37 cellular contexts compared by ENCODE assay signal in the genomic region with DNA sequence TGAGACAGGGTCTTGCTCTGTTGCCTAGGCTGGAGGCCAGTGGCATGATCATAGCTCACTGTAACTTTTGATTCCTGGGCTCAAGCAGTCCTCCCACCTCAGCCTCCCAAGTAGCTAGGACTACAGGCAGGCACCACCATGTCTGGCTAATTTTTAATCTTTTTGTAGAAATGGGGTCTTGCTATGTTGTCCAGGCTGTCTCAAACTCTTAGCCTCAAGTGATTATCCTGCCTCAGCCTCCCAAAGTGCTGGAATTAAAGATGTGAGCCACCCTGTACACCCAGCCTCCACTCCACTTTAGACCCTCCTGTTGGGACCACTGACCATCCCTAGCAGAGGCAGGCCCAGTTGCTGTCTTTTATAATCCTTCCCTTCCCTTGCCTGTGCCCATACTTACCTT.
"Had no signal": no experiment of that assay in that cellular context is flagged by ENCODE, and none has a peak within 500 bp of the region (broad histone marks: within the 10 kb centered on the region; RNA-seq: fewer than 3 reads in every experiment).

No MANE protein-coding gene starts in this region.

- H3K4me1 Mint-ChIP-seq: central memory CD8-positive, alpha-beta T cell had no signal

- H3K4me3 ChIP-seq: cardiac muscle cell, Peyer's patch, SJSA1 had no signal

- H3K36me3 ChIP-seq: cardiac muscle cell, Peyer's patch, SJSA1 had no signal

- H3K9me2 ChIP-seq: SK-N-SH had no signal

- H3K27ac Mint-ChIP-seq: activated CD4-positive, alpha-beta T cell treated with anti-CD3 and anti-CD28 coated beads for 36 hours; activated CD4-positive, alpha-beta T cell treated with anti-CD3 and anti-CD28 coated beads, Interleukin-2, amount 10 ng/mL, durations not matched to agents 7 days and 5 days; activated CD8-positive, alpha-beta T cell treated with anti-CD3 and anti-CD28 coated beads, Interleukin-2, amount 10 ng/mL, durations not matched to agents 7 days and 5 days; activated naive CD8-positive, alpha-beta T cell; activated naive CD8-positive, alpha-beta T cell treated with anti-CD3 and anti-CD28 coated beads, Interleukin-2, amount 50 U/mL, for 24 hours; activated T-cell treated with anti-CD3 and anti-CD28 coated beads, Interleukin-2, amount 50 U/mL, for 24 hours; activated T-helper 2 cell treated with anti-CD3 and anti-CD28 coated beads, Interferon-gamma antibody, Interleukin-2, Interleukin-4, amounts not matched to agents 10 μg/mL and 5 μg/mL and 100 μg/mL, durations not matched to agents 14 hours and 24 hours and 36 hours; T-helper 1 cell treated with Interleukin-12 subunit alpha and Interleukin-12 subunit beta and Interleukin-4 antibody, amounts not matched to agents 30 μg/mL and 1 μg/mL, for 36 hours; T-helper 2 cell treated with Interferon-gamma antibody and Interleukin-4, amounts not matched to agents 5 μg/mL and 100 μg/mL, for 36 hours; WTC11 had no signal

- H3K9me3 Mint-ChIP-seq: activated CD4-positive, alpha-beta T cell treated with anti-CD3 and anti-CD28 coated beads, Interleukin-2, amount 10 ng/mL, durations not matched to agents 7 days and 5 days; activated naive CD8-positive, alpha-beta T cell treated with anti-CD3 and anti-CD28 coated beads, Interleukin-2, amount 50 U/mL, for 24 hours; activated T-cell treated with anti-CD3 and anti-CD28 coated beads, Interleukin-2, amount 50 U/mL, for 24 hours; activated T-helper 2 cell treated with anti-CD3 and anti-CD28 coated beads, Interferon-gamma antibody, Interleukin-2, Interleukin-4, amounts not matched to agents 10 μg/mL and 5 μg/mL and 100 μg/mL, durations not matched to agents 14 hours and 24 hours and 36 hours; central memory CD8-positive, alpha-beta T cell; T-helper 1 cell treated with Interleukin-12 subunit alpha and Interleukin-12 subunit beta and Interleukin-4 antibody, amounts not matched to agents 30 μg/mL and 1 μg/mL, for 36 hours; T-helper 2 cell treated with Interferon-gamma antibody and Interleukin-4, amounts not matched to agents 5 μg/mL and 100 μg/mL, for 36 hours; WTC11 had no signal

- H3K4me1 ChIP-seq: SJSA1 had no signal

- H3K9ac ChIP-seq: SK-N-SH had no signal

- H3K4me2 ChIP-seq: SK-N-SH had no signal

- H3K27me3 Mint-ChIP-seq: activated CD4-positive, alpha-beta T cell treated with anti-CD3 and anti-CD28 coated beads for 36 hours; activated naive CD8-positive, alpha-beta T cell; activated T-cell treated with anti-CD3 and anti-CD28 coated beads, Interleukin-2, amount 50 U/mL, for 24 hours; central memory CD8-positive, alpha-beta T cell had no signal

- DNase-seq: activated CD4-positive, alpha-beta T cell treated with anti-CD3 and anti-CD28 coated beads for 36 hours; activated CD4-positive, alpha-beta T cell treated with anti-CD3 and anti-CD28 coated beads, Interleukin-2, amount 10 ng/mL, durations not matched to agents 7 days and 5 days; activated CD4-positive, alpha-beta T cell treated with anti-CD3 and anti-CD28 coated beads, Interleukin-2, amount 50 U/mL, for 48 hours; activated CD8-positive, alpha-beta T cell treated with anti-CD3 and anti-CD28 coated beads, Interleukin-2, amount 10 ng/mL, durations not matched to agents 7 days and 5 days; activated gamma-delta T cell; activated naive CD4-positive, alpha-beta T cell treated with Interleukin-2 at 50 U/mL for 16 hours; activated naive CD8-positive, alpha-beta T cell treated with anti-CD3 and anti-CD28 coated beads, Interleukin-2, amount 50 U/mL, for 24 hours; activated T-cell treated with anti-CD3 and anti-CD28 coated beads, Interleukin-2, amount 50 U/mL, for 24 hours; anterior cingulate cortex; Kasumi-1; MM.1S; MV-4-11; NCI-H1092; NCI-H146; NCI-H187; NCI-H2029 treated with DMSO at 0.1 percent for 48 hours; NCI-H2107; NCI-H2171; NCI-H510A; NCI-H526; NCI-H748 treated with DMSO at 0.1 percent for 48 hours; NK-92 treated with Interleukin-12 subunit alpha and Interleukin-12 subunit beta, amount 100 ng/mL, for 24 hours; PC-3; Peyer's patch; RPMI8226; SHP77 treated with DMSO at 0.1 percent for 48 hours; SK-N-SH had no signal

- H3K27me3 ChIP-seq: cardiac muscle cell, Peyer's patch, SJSA1 had no signal

- FAIRE-seq: TTC549 had no signal

- H3K27ac ChIP-seq: cardiac muscle cell, SJSA1 had no signal

- ATAC-seq: activated CD4-positive, alpha-beta T cell treated with anti-CD3 and anti-CD28 coated beads for 36 hours; activated CD4-positive, CD25-positive, alpha-beta regulatory T cell treated with anti-CD3 and anti-CD28 coated beads, Interleukin-2, amount 50 U/mL, for 24 hours; activated CD8-positive, alpha-beta T cell treated with anti-CD3 and anti-CD28 coated beads, Interleukin-2, amount 10 ng/mL, durations not matched to agents 7 days and 5 days; activated naive CD8-positive, alpha-beta T cell treated with anti-CD3 and anti-CD28 coated beads, Interleukin-2, amount 50 U/mL, for 24 hours; WTC11 had no signal

- H3K36me3 Mint-ChIP-seq: activated naive CD8-positive, alpha-beta T cell; WTC11 had no signal

- H3K4me3 Mint-ChIP-seq: activated CD4-positive, alpha-beta T cell treated with anti-CD3 and anti-CD28 coated beads for 36 hours; activated CD4-positive, alpha-beta T cell treated with anti-CD3 and anti-CD28 coated beads, Interleukin-2, amount 10 ng/mL, durations not matched to agents 7 days and 5 days; activated CD8-positive, alpha-beta T cell treated with anti-CD3 and anti-CD28 coated beads, Interleukin-2, amount 10 ng/mL, durations not matched to agents 7 days and 5 days; activated naive CD8-positive, alpha-beta T cell; activated naive CD8-positive, alpha-beta T cell treated with anti-CD3 and anti-CD28 coated beads, Interleukin-2, amount 50 U/mL, for 24 hours; activated T-cell treated with anti-CD3 and anti-CD28 coated beads, Interleukin-2, amount 50 U/mL, for 24 hours; central memory CD8-positive, alpha-beta T cell; T-helper 1 cell treated with Interleukin-12 subunit alpha and Interleukin-12 subunit beta and Interleukin-4 antibody, amounts not matched to agents 30 μg/mL and 1 μg/mL, for 36 hours; T-helper 2 cell treated with Interferon-gamma antibody and Interleukin-4, amounts not matched to agents 5 μg/mL and 100 μg/mL, for 36 hours; WTC11 had no signal

- H3K9me3 ChIP-seq: Peyer's patch, SJSA1, SK-N-SH had no signal
